ENCODE assay signal across 18 cellular contexts in genomic region chr18:34529358-34530335, GRCh38.
"Had no signal": no experiment of that assay in that cellular context is flagged by ENCODE, and none has a peak within 500 bp of the region (broad histone marks: within the 10 kb centered on the region; RNA-seq: fewer than 3 reads in every experiment).

No MANE protein-coding gene starts in this region.

- H3K4me3 Mint-ChIP-seq: activated CD4-positive, alpha-beta T cell treated with anti-CD3 and anti-CD28 coated beads, Interleukin-2, amount 10 ng/mL, durations not matched to agents 24 days and 14 days; activated CD8-positive, alpha-beta T cell treated with anti-CD3 and anti-CD28 coated beads for 36 hours; activated naive CD4-positive, alpha-beta T cell treated with anti-CD3 and anti-CD28 coated beads, Interleukin-2, amount 10 ng/mL, durations not matched to agents 7 days and 5 days; activated naive CD8-positive, alpha-beta T cell treated with anti-CD3 and anti-CD28 coated beads, Interleukin-2, amount 50 U/mL, for 24 hours; central memory CD8-positive, alpha-beta T cell; mesothelial cell of epicardium; nephron; stimulated activated naive CD8-positive, alpha-beta T cell treated with anti-CD3 and anti-CD28 coated beads, Interleukin-15, Interleukin-2, amounts not matched to agents 100 ng/mL and 50 ng/mL, for 24 hours; T-cell had no signal

- H3K27me3 Mint-ChIP-seq: activated CD4-positive, alpha-beta T cell treated with anti-CD3 and anti-CD28 coated beads, Interleukin-2, amount 10 ng/mL, durations not matched to agents 24 days and 14 days; activated CD8-positive, alpha-beta T cell treated with anti-CD3 and anti-CD28 coated beads for 36 hours; activated naive CD4-positive, alpha-beta T cell treated with anti-CD3 and anti-CD28 coated beads, Interleukin-2, amount 10 ng/mL, durations not matched to agents 7 days and 5 days; activated naive CD8-positive, alpha-beta T cell treated with anti-CD3 and anti-CD28 coated beads, Interleukin-2, amount 50 U/mL, for 24 hours; central memory CD8-positive, alpha-beta T cell; stimulated activated naive CD8-positive, alpha-beta T cell treated with anti-CD3 and anti-CD28 coated beads, Interleukin-15, Interleukin-2, amounts not matched to agents 100 ng/mL and 50 ng/mL, for 24 hours; T-cell had no signal

- H3K27ac Mint-ChIP-seq: activated CD4-positive, alpha-beta T cell treated with anti-CD3 and anti-CD28 coated beads, Interleukin-2, amount 10 ng/mL, durations not matched to agents 24 days and 14 days; activated CD8-positive, alpha-beta T cell treated with anti-CD3 and anti-CD28 coated beads for 36 hours; activated naive CD4-positive, alpha-beta T cell treated with anti-CD3 and anti-CD28 coated beads, Interleukin-2, amount 10 ng/mL, durations not matched to agents 7 days and 5 days; activated naive CD8-positive, alpha-beta T cell treated with anti-CD3 and anti-CD28 coated beads, Interleukin-2, amount 50 U/mL, for 24 hours; mesothelial cell of epicardium; nephron; stimulated activated naive CD8-positive, alpha-beta T cell treated with anti-CD3 and anti-CD28 coated beads, Interleukin-15, Interleukin-2, amounts not matched to agents 100 ng/mL and 50 ng/mL, for 24 hours; T-cell had no signal

- FAIRE-seq: endometrium had no signal

- ATAC-seq: activated CD8-positive, alpha-beta T cell treated with anti-CD3 and anti-CD28 coated beads for 36 hours; activated naive CD8-positive, alpha-beta T cell treated with anti-CD3 and anti-CD28 coated beads, Interleukin-2, amount 50 U/mL, for 24 hours; gastroesophageal sphincter; T-cell had no signal

- DNase-seq: activated CD4-positive, alpha-beta T cell treated with anti-CD3 and anti-CD28 coated beads, Interleukin-2, amount 10 ng/mL, durations not matched to agents 24 days and 14 days; activated CD8-positive, alpha-beta T cell treated with anti-CD3 and anti-CD28 coated beads for 36 hours; activated naive CD4-positive, alpha-beta T cell treated with anti-CD3 and anti-CD28 coated beads, Interleukin-2, amount 10 ng/mL, durations not matched to agents 7 days and 5 days; activated naive CD8-positive, alpha-beta T cell treated with anti-CD3 and anti-CD28 coated beads, Interleukin-2, amount 50 U/mL, for 24 hours; activated T-cell treated with anti-CD3 and anti-CD28 coated beads, Interleukin-2, amount 50 U/mL, for 1 hour; anterior cingulate cortex; brain microvascular endothelial cell; colonic mucosa; erythroblast; T-cell; T1000; trophoblast cell had no signal

- H3K36me3 Mint-ChIP-seq: activated naive CD4-positive, alpha-beta T cell treated with anti-CD3 and anti-CD28 coated beads, Interleukin-2, amount 10 ng/mL, durations not matched to agents 7 days and 5 days; mesothelial cell of epicardium; T-cell had no signal

- H3K9me3 Mint-ChIP-seq: mesothelial cell of epicardium, nephron had no signal

- H3K4me1 Mint-ChIP-seq: activated CD4-positive, alpha-beta T cell treated with anti-CD3 and anti-CD28 coated beads, Interleukin-2, amount 10 ng/mL, durations not matched to agents 24 days and 14 days; activated naive CD4-positive, alpha-beta T cell treated with anti-CD3 and anti-CD28 coated beads, Interleukin-2, amount 10 ng/mL, durations not matched to agents 7 days and 5 days; activated naive CD8-positive, alpha-beta T cell treated with anti-CD3 and anti-CD28 coated beads, Interleukin-2, amount 50 U/mL, for 24 hours; central memory CD8-positive, alpha-beta T cell; T-cell had no signal
